1 cellular context compared by ENCODE assay signal in the genomic region with DNA sequence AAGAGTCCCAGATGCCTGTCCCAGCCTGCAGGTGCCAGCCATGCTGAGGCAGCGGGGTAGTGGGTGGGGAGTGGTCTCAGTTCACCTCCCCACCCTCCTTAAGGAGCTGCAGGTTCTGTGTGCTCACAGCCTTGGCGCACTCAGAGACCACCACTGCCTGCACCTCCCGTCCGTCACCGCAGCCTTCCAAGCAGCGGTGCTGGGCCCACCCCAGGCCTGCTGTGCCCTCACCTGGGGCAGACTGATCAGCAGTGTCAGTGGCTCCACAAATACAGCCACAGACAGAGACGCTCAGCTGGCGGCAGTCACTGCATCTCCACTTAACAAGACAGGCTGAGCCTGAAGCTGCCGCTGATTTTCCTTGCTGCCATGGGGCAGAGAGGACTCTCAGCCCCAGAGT.
TF ChIP-seq lines count a peak whose summit lies in the region.

No MANE protein-coding gene starts in this region.

TF ChIP-seq in H1, 55 proteins besides CTCF, POLR2A, EP300 and RAD21 (continued from another document):
- TF ChIP-seq CEBPB (IDR thresholded peaks at IDR 0.05; ENCODE audit: low read depth, low read length) (no peak), CHD2 (IDR thresholded peaks at IDR 0.05; ENCODE audit: low read length) (no peak)
TF ChIP-seq in H1: peak in this region for 0.
